Comparison of ENCODE assay signal across 22 cellular contexts in genomic region chr7:31017036-31017747, GRCh38. TPM values are rescaled to one million over a fixed set of nuclear protein-coding genes. Genes with fewer than 3 reads are reported as not detected.
"Had no signal": no experiment of that assay in that cellular context is flagged by ENCODE, and none has a peak within 500 bp of the region (broad histone marks: within the 10 kb centered on the region; RNA-seq: fewer than 3 reads in every experiment).

No MANE protein-coding gene starts in this region.

- ATAC-seq: activated CD8-positive, alpha-beta memory T cell treated with anti-CD3 and anti-CD28 coated beads, Interleukin-2, amount 10 ng/mL, durations not matched to agents 7 days and 5 days; activated naive CD4-positive, alpha-beta T cell treated with anti-CD3 and anti-CD28 coated beads, Interleukin-2, amount 50 U/mL, for 72 hours; natural killer cell; stimulated activated naive B cell treated with anti-CD40 and anti-IgM and Interleukin-4, amounts not matched to agents 10 μg/mL and 1 μg/mL and 100 μg/mL, for 72 hours had no signal

- DNase-seq: activated CD4-positive, alpha-beta T cell treated with anti-CD3 and anti-CD28 coated beads, Interleukin-2, amount 50 U/mL, for 1 hour; activated CD4-positive, CD25-positive, alpha-beta regulatory T cell; activated CD8-positive, alpha-beta memory T cell treated with anti-CD3 and anti-CD28 coated beads, Interleukin-2, amount 10 ng/mL, durations not matched to agents 7 days and 5 days; activated T-cell treated with anti-CD3 and anti-CD28 coated beads, Interleukin-2, amount 50 U/mL, for 24 hours; caudate nucleus; cortex of kidney; effector CD8-positive, alpha-beta T cell; esophagus squamous epithelium; foreskin fibroblast; hippocampal formation; mesendoderm; natural killer cell; stimulated activated CD4-positive, alpha-beta T cell treated with anti-CD3 and anti-CD28 coated beads, Interleukin-12 subunit alpha, Interleukin-12 subunit beta, amount 100 ng/mL, for 4 hours; stimulated activated naive B cell treated with anti-CD40 and anti-IgM and Interleukin-4, amounts not matched to agents 10 μg/mL and 1 μg/mL and 100 μg/mL, for 72 hours; tibial artery; uterus had no signal

- H3K4me1 ChIP-seq: esophagus squamous epithelium, prostate gland, tibial artery, uterus had no signal

- H3K27me3 ChIP-seq: uterus had no signal

- H3K27ac ChIP-seq: esophagus squamous epithelium, prostate gland, tibial artery, uterus had no signal

- H3K9me3 ChIP-seq: esophagus squamous epithelium, prostate gland, tibial artery, uterus had no signal

- H3K4me3 ChIP-seq: esophagus squamous epithelium, prostate gland, tibial artery, uterus had no signal

- H3K36me3 ChIP-seq: esophagus squamous epithelium, prostate gland, tibial artery, uterus had no signal

RNA-seq across cellular contexts. Expression of gene ADCYAP1R1, which starts 34.9 kb away (rescaled TPM):
- total RNA-seq: activated CD8-positive, alpha-beta memory T cell treated with anti-CD3 and anti-CD28 coated beads, Interleukin-2, amount 10 ng/mL, durations not matched to agents 7 days and 5 days; activated naive CD4-positive, alpha-beta T cell treated with anti-CD3 and anti-CD28 coated beads, Interleukin-2, amount 50 U/mL, for 72 hours; endothelial cell of umbilical vein; kidney epithelial cell; natural killer cell; T-helper 2 cell treated with Interferon-gamma antibody and Interleukin-4, amounts not matched to agents 100 ng/mL and 5 ng/mL, for 36 hours had no signal

RNA-seq across cellular contexts. Expression of gene GHRHR, which starts 53.4 kb away (rescaled TPM):
- total RNA-seq: activated CD8-positive, alpha-beta memory T cell treated with anti-CD3 and anti-CD28 coated beads, Interleukin-2, amount 10 ng/mL, durations not matched to agents 7 days and 5 days; activated naive CD4-positive, alpha-beta T cell treated with anti-CD3 and anti-CD28 coated beads, Interleukin-2, amount 50 U/mL, for 72 hours; endothelial cell of umbilical vein; esophagus squamous epithelium; kidney epithelial cell; lower leg skin; natural killer cell; T-helper 2 cell treated with Interferon-gamma antibody and Interleukin-4, amounts not matched to agents 100 ng/mL and 5 ng/mL, for 36 hours; uterus had no signal
